Comparison of ENCODE assay signal across 1 cellular context in the genomic region with DNA sequence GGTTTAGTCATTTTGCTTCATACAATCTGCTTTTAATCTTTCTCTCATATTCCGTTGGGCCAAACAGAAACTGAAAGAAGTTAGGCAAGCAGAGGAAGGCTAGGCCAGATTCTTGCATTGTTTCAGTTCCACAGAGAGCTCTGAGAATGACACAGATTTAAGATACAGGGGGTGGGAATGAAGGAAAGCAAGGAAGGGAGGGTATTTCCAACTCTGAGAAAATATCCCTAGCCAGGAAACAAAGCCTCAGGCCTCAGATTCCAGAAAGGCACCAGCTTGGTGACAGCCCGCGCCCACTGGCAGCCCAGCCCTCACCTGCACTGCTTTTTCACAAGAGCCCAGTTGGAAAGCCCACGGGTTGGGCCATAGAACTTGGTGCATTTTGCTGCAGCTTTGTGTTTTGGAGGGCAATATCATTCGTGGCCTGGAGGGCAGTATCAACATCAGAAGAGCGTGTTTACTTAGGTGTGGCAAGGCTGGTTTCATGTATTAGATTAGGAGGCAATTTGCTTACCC.
TF ChIP-seq lines count a peak whose summit lies in the region.

No MANE protein-coding gene starts in this region.

TF ChIP-seq in HepG2, 621 proteins besides CTCF, POLR2A, EP300 and RAD21 (continued from another document):
- TF ChIP-seq ZNF335 (CRISPR knock-in tag; IDR thresholded peaks at IDR 0.05) (no peak), NFE2L1 (CRISPR knock-in tag; IDR thresholded peaks at IDR 0.05; ENCODE audit: borderline replicate concordance) (no peak)
